ENCODE assay signal across 26 cellular contexts in genomic region chr3:64437126-64437525, GRCh38.
"Had no signal": no experiment of that assay in that cellular context is flagged by ENCODE, and none has a peak within 500 bp of the region (broad histone marks: within the 10 kb centered on the region; RNA-seq: fewer than 3 reads in every experiment).

No MANE protein-coding gene starts in this region.

- H3K4me3 ChIP-seq: breast epithelium, Peyer's patch, SJSA1 had no signal

- H3K27ac Mint-ChIP-seq: activated B cell treated with CpG ODN at 0.5 μM for 24 hours; activated CD4-positive, alpha-beta T cell treated with anti-CD3 and anti-CD28 coated beads, Interleukin-2, amount 10 ng/mL, durations not matched to agents 24 days and 14 days; activated CD8-positive, alpha-beta memory T cell treated with anti-CD3 and anti-CD28 coated beads, Interleukin-2, amount 10 ng/mL, durations not matched to agents 7 days and 5 days; activated naive CD4-positive, alpha-beta T cell treated with anti-CD3 and anti-CD28 coated beads, Interleukin-2, amount 50 U/mL, for 24 hours; activated T-cell treated with anti-CD3 and anti-CD28 coated beads, Interleukin-2, amount 50 U/mL, for 24 hours; activated T-helper 1 cell treated with anti-CD3 and anti-CD28 coated beads, Interleukin-12 subunit alpha, Interleukin-12 subunit beta, Interleukin-2, Interleukin-4 antibody, amounts not matched to agents 30 ng/mL and 10 ng/mL and 1 ng/mL, durations not matched to agents 14 hours and 24 hours and 36 hours; T-helper 17 cell had no signal

- H3K9me3 ChIP-seq: breast epithelium, Peyer's patch, SJSA1 had no signal

- H3K27me3 ChIP-seq: breast epithelium, Peyer's patch, SJSA1 had no signal

- H3K27ac ChIP-seq: breast epithelium, Peyer's patch, SJSA1 had no signal

- H3K36me3 Mint-ChIP-seq: activated CD8-positive, alpha-beta memory T cell treated with anti-CD3 and anti-CD28 coated beads, Interleukin-2, amount 10 ng/mL, durations not matched to agents 7 days and 5 days; activated naive CD4-positive, alpha-beta T cell treated with anti-CD3 and anti-CD28 coated beads, Interleukin-2, amount 50 U/mL, for 24 hours had no signal

- H3K4me1 ChIP-seq: breast epithelium, Peyer's patch had no signal

- ATAC-seq: activated CD8-positive, alpha-beta memory T cell treated with anti-CD3 and anti-CD28 coated beads, Interleukin-2, amount 10 ng/mL, durations not matched to agents 7 days and 5 days; T-helper 17 cell had no signal

- DNase-seq: activated B cell treated with CpG ODN at 0.5 μM for 24 hours; activated CD4-positive, alpha-beta T cell treated with anti-CD3 and anti-CD28 coated beads for 1 hour; activated CD4-positive, alpha-beta T cell treated with anti-CD3 and anti-CD28 coated beads, Interleukin-2, amount 10 ng/mL, durations not matched to agents 24 days and 14 days; activated CD4-positive, alpha-beta T cell treated with anti-CD3 and anti-CD28 coated beads, Interleukin-2, amount 50 U/mL, for 48 hours; activated CD8-positive, alpha-beta memory T cell treated with anti-CD3 and anti-CD28 coated beads, Interleukin-2, amount 10 ng/mL, durations not matched to agents 7 days and 5 days; activated effector memory CD4-positive, alpha-beta T cell treated with Interleukin-2 at 50 U/mL for 16 hours; activated naive CD4-positive, alpha-beta T cell; activated T-cell treated with anti-CD3 and anti-CD28 coated beads, Interleukin-2, amount 50 U/mL, for 24 hours; aorta; caudate nucleus; KG1; NCI-H1048; NCI-H1436; NCI-H187; NCI-H2171; NCI-H446 treated with DMSO at 0.1 percent for 48 hours; NCI-H524 treated with DMSO at 0.1 percent for 48 hours; NCI-H774; Peyer's patch; SHP77; T-helper 17 cell; T-helper 9 cell had no signal

- H3K4me3 Mint-ChIP-seq: activated B cell treated with CpG ODN at 0.5 μM for 24 hours; activated CD4-positive, alpha-beta T cell treated with anti-CD3 and anti-CD28 coated beads, Interleukin-2, amount 10 ng/mL, durations not matched to agents 24 days and 14 days; activated CD8-positive, alpha-beta memory T cell treated with anti-CD3 and anti-CD28 coated beads, Interleukin-2, amount 10 ng/mL, durations not matched to agents 7 days and 5 days; activated naive CD4-positive, alpha-beta T cell treated with anti-CD3 and anti-CD28 coated beads, Interleukin-2, amount 50 U/mL, for 24 hours; activated T-cell treated with anti-CD3 and anti-CD28 coated beads, Interleukin-2, amount 50 U/mL, for 24 hours; activated T-helper 1 cell treated with anti-CD3 and anti-CD28 coated beads, Interleukin-12 subunit alpha, Interleukin-12 subunit beta, Interleukin-2, Interleukin-4 antibody, amounts not matched to agents 30 ng/mL and 10 ng/mL and 1 ng/mL, durations not matched to agents 14 hours and 24 hours and 36 hours; T-helper 17 cell had no signal

- H3K4me1 Mint-ChIP-seq: activated B cell treated with CpG ODN at 0.5 μM for 24 hours; activated CD4-positive, alpha-beta T cell treated with anti-CD3 and anti-CD28 coated beads, Interleukin-2, amount 10 ng/mL, durations not matched to agents 24 days and 14 days; activated CD8-positive, alpha-beta memory T cell treated with anti-CD3 and anti-CD28 coated beads, Interleukin-2, amount 10 ng/mL, durations not matched to agents 7 days and 5 days; activated naive CD4-positive, alpha-beta T cell treated with anti-CD3 and anti-CD28 coated beads, Interleukin-2, amount 50 U/mL, for 24 hours; T-helper 17 cell had no signal

- H3K36me3 ChIP-seq: breast epithelium, Peyer's patch, SJSA1 had no signal
